ENCODE assay signal across 14 cellular contexts in genomic region chr3:193922034-193922774, GRCh38.
DNase-seq lines count a peak whose midpoint lies in the region; ATAC-seq and TF ChIP-seq lines count a peak whose summit lies in the region.
"Had no signal": no experiment of that assay in that cellular context is flagged by ENCODE, and none has a peak within 500 bp of the region (broad histone marks: within the 10 kb centered on the region; RNA-seq: fewer than 3 reads in every experiment).

No MANE protein-coding gene starts in this region.

- H3K4me1 ChIP-seq in prostate gland (replicated peaks): peaks cover 7% of the 10 kb centered on the region
- H3K4me1 ChIP-seq: A549 had no signal

- H3K9me3 ChIP-seq in prostate gland: no peaks in the 10 kb centered on the region
- H3K9me3 ChIP-seq: A549 had no signal

- H3K4me3 Mint-ChIP-seq in memory B cell: no peak overlapping the region
- H3K4me3 Mint-ChIP-seq in naive thymus-derived CD8-positive, alpha-beta T cell: no peak overlapping the region
- no peak overlapping the region for H3K4me3 Mint-ChIP-seq in activated T-helper 1 cell treated with anti-CD3 and anti-CD28 coated beads, Interleukin-12 subunit alpha, Interleukin-12 subunit beta, Interleukin-2, Interleukin-4 antibody, amounts not matched to agents 30 ng/mL and 10 ng/mL and 1 ng/mL, durations not matched to agents 14 hours and 24 hours and 36 hours
- H3K4me3 Mint-ChIP-seq: CD8-positive, alpha-beta memory T cell; HFFc6 had no signal

- H3K4me1 Mint-ChIP-seq in memory B cell: peaks cover 7% of the 10 kb centered on the region
- H3K4me1 Mint-ChIP-seq in naive thymus-derived CD8-positive, alpha-beta T cell: peaks cover 0 to 4% (median 0%) of the 10 kb centered on the region in 4 donors
- no peaks in the 10 kb centered on the region for H3K4me1 Mint-ChIP-seq in activated T-helper 1 cell treated with anti-CD3 and anti-CD28 coated beads, Interleukin-12 subunit alpha, Interleukin-12 subunit beta, Interleukin-2, Interleukin-4 antibody, amounts not matched to agents 30 ng/mL and 10 ng/mL and 1 ng/mL, durations not matched to agents 14 hours and 24 hours and 36 hours (ENCODE audit: low read depth)
- H3K4me1 Mint-ChIP-seq: CD8-positive, alpha-beta memory T cell had no signal

- intact Hi-C loops in prostate gland (cut with DNase I): no loop called here
- intact Hi-C loops in activated T-helper 1 cell treated with anti-CD3 and anti-CD28 coated beads, Interleukin-12 subunit alpha, Interleukin-12 subunit beta, Interleukin-2, Interleukin-4 antibody, amounts not matched to agents 30 ng/mL and 10 ng/mL and 1 ng/mL, durations not matched to agents 14 hours and 24 hours and 36 hours (cut with micrococcal nuclease): no loop called here

- H3K27me3 ChIP-seq in prostate gland (replicated peaks; ENCODE audit: insufficient read depth): no peaks in the 10 kb centered on the region

- peaks cover 2% of the 10 kb centered on the region for H3K27me3 Mint-ChIP-seq in memory B cell
- peaks cover 0 to 6% (median 2%) of the 10 kb centered on the region in 5 donors for H3K27me3 Mint-ChIP-seq in naive thymus-derived CD8-positive, alpha-beta T cell
- H3K27me3 Mint-ChIP-seq in activated T-helper 1 cell treated with anti-CD3 and anti-CD28 coated beads, Interleukin-12 subunit alpha, Interleukin-12 subunit beta, Interleukin-2, Interleukin-4 antibody, amounts not matched to agents 30 ng/mL and 10 ng/mL and 1 ng/mL, durations not matched to agents 14 hours and 24 hours and 36 hours (ENCODE audit: insufficient read depth): peaks cover 7% of the 10 kb centered on the region

- H3K4me3 ChIP-seq in prostate gland: no peak overlapping the region
- H3K4me3 ChIP-seq: A549 had no signal

- H3K36me3 Mint-ChIP-seq in memory B cell: peaks cover 8% of the 10 kb centered on the region
- no peaks in the 10 kb centered on the region for H3K36me3 Mint-ChIP-seq in naive thymus-derived CD8-positive, alpha-beta T cell
- H3K36me3 Mint-ChIP-seq in activated T-helper 1 cell treated with anti-CD3 and anti-CD28 coated beads, Interleukin-12 subunit alpha, Interleukin-12 subunit beta, Interleukin-2, Interleukin-4 antibody, amounts not matched to agents 30 ng/mL and 10 ng/mL and 1 ng/mL, durations not matched to agents 14 hours and 24 hours and 36 hours (ENCODE audit: low read depth): no peaks in the 10 kb centered on the region
- H3K36me3 Mint-ChIP-seq: CD8-positive, alpha-beta memory T cell had no signal

- POLR2A ChIA-PET in naive thymus-derived CD8-positive, alpha-beta T cell (lab: Charles Lee): no interaction called here

- H3K36me3 ChIP-seq in prostate gland: no peaks in the 10 kb centered on the region

- WGBS in prostate gland: 68% methylated on average over 10 of the region's 10 CpGs

- peaks cover 3% of the 10 kb centered on the region for H3K9me3 Mint-ChIP-seq in memory B cell
- H3K9me3 Mint-ChIP-seq in naive thymus-derived CD8-positive, alpha-beta T cell: peaks cover 0 to 10% (median 4%) of the 10 kb centered on the region in 9 donors
- peaks cover 13% of the 10 kb centered on the region for H3K9me3 Mint-ChIP-seq in activated T-helper 1 cell treated with anti-CD3 and anti-CD28 coated beads, Interleukin-12 subunit alpha, Interleukin-12 subunit beta, Interleukin-2, Interleukin-4 antibody, amounts not matched to agents 30 ng/mL and 10 ng/mL and 1 ng/mL, durations not matched to agents 14 hours and 24 hours and 36 hours

- DNase-seq in COR-L47 (lab: John Stamatoyannopoulos, UW) (peak; percentile 35), NCI-H345 (lab: John Stamatoyannopoulos, UW) (peak; percentile 55), memory B cell (ENCODE audit: low spot score in 2 of 2) (no peak), prostate gland (ENCODE audit: low spot score) (peak; percentile 55)
- no peak for DNase-seq in naive thymus-derived CD8-positive, alpha-beta T cell
- DNase-seq in activated T-helper 1 cell treated with anti-CD3 and anti-CD28 coated beads, Interleukin-12 subunit alpha, Interleukin-12 subunit beta, Interleukin-2, Interleukin-4 antibody, amounts not matched to agents 30 ng/mL and 10 ng/mL and 1 ng/mL, durations not matched to agents 14 hours and 24 hours and 36 hours (ENCODE audit: low spot score): no peak
- DNase-seq: CD8-positive, alpha-beta memory T cell; DMS53; GF-D8; HCEC 1CT; HFFc6; IMR-90 had no signal

- H3K27ac ChIP-seq in prostate gland: peak overlapping the region; percentile 23 to 77
- H3K27ac ChIP-seq: A549 had no signal

- H3K27ac Mint-ChIP-seq in memory B cell: peak overlapping the region; percentile 14
- H3K27ac Mint-ChIP-seq in naive thymus-derived CD8-positive, alpha-beta T cell: no peak overlapping the region
- no peak overlapping the region for H3K27ac Mint-ChIP-seq in activated T-helper 1 cell treated with anti-CD3 and anti-CD28 coated beads, Interleukin-12 subunit alpha, Interleukin-12 subunit beta, Interleukin-2, Interleukin-4 antibody, amounts not matched to agents 30 ng/mL and 10 ng/mL and 1 ng/mL, durations not matched to agents 14 hours and 24 hours and 36 hours
- H3K27ac Mint-ChIP-seq: CD8-positive, alpha-beta memory T cell; HFFc6 had no signal

- no peak for TF ChIP-seq CTCF in prostate gland (IDR thresholded peaks at IDR 0.05)

- no peak for ATAC-seq in memory B cell (ENCODE audit: low read depth)
- ATAC-seq in naive thymus-derived CD8-positive, alpha-beta T cell: no peak
- no peak for ATAC-seq in HG02798 (IDR thresholded peaks at IDR 0.05; ENCODE audit: poor library complexity, unreplicated experiment)
- ATAC-seq: A549 had no signal

- TF ChIP-seq POLR2A in prostate gland (IDR thresholded peaks at IDR 0.05): no peak

Comparison
In these comparisons a context has a peak if more than half of its experiments do, and no peak if none do; other contexts are left out.
1. DNase-seq: peak in COR-L47 (single experiment), NCI-H345 (single experiment) and prostate gland (single experiment); none in memory B cell (0 of 2), naive thymus-derived CD8-positive, alpha-beta T cell (0 of 10) and activated T-helper 1 cell treated with anti-CD3 and anti-CD28 coated beads, Interleukin-12 subunit alpha, Interleukin-12 subunit beta, Interleukin-2, Interleukin-4 antibody, amounts not matched to agents 30 ng/mL and 10 ng/mL and 1 ng/mL, durations not matched to agents 14 hours and 24 hours and 36 hours (single experiment).